Comparison of ENCODE assay signal across 18 cellular contexts in the genomic region with DNA sequence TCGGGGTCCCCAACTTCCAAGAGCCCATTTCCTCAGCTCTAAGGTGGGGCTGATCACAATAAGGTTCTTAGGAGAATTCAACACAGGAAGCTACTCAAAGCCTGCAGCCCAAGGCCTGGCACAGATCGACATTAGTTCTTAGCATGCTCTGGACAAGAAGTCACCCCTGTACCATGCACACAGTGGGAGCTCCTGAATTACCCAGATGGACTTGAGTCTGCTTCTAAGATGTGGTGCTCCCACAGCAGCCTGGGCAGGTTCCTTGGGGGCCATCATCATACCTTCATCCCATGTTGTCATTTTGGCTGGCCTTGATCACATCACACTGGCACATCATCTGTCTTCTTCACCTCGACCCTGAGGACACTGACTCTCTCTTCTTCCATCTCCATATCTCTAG.
"Had no signal": no experiment of that assay in that cellular context is flagged by ENCODE, and none has a peak within 500 bp of the region (broad histone marks: within the 10 kb centered on the region; RNA-seq: fewer than 3 reads in every experiment).

No MANE protein-coding gene starts in this region.

- ATAC-seq: esophagus mucosa; left lobe of liver; stimulated activated memory B cell treated with anti-CD40 and anti-IgM and Interleukin-4, amounts not matched to agents 10 μg/mL and 1 μg/mL and 100 μg/mL, for 72 hours; stimulated activated naive CD8-positive, alpha-beta T cell treated with anti-CD3 and anti-CD28 coated beads, Interleukin-15, amount 100 ng/mL, for 72 hours had no signal

- H3K27ac ChIP-seq: testis, tibial nerve had no signal

- H3K27me3 ChIP-seq: testis, tibial nerve had no signal

- H3K36me3 ChIP-seq: heart right ventricle, tibial nerve had no signal

- H3K27ac Mint-ChIP-seq: nephron progenitor cell; stimulated activated memory B cell treated with anti-CD40 and anti-IgM and Interleukin-4, amounts not matched to agents 10 μg/mL and 1 μg/mL and 100 μg/mL, for 72 hours; stimulated activated naive CD8-positive, alpha-beta T cell treated with anti-CD3 and anti-CD28 coated beads, Interleukin-15, amount 100 ng/mL, for 72 hours had no signal

- H3K9me3 ChIP-seq: heart right ventricle, psoas muscle, testis, tibial nerve had no signal

- H3K4me3 Mint-ChIP-seq: nephron progenitor cell; stimulated activated memory B cell treated with anti-CD40 and anti-IgM and Interleukin-4, amounts not matched to agents 10 μg/mL and 1 μg/mL and 100 μg/mL, for 72 hours; stimulated activated naive CD8-positive, alpha-beta T cell treated with anti-CD3 and anti-CD28 coated beads, Interleukin-15, amount 100 ng/mL, for 72 hours had no signal

- DNase-seq: effector memory CD4-positive, alpha-beta T cell; heart right ventricle; kidney glomerular epithelial cell; mesenchymal stem cell; midbrain; psoas muscle; retina; stimulated activated CD4-positive, alpha-beta T cell treated with anti-CD3 and anti-CD28 coated beads, Interleukin-15, amount 100 ng/mL, for 24 hours; stimulated activated CD4-positive, alpha-beta T cell treated with anti-CD3 and anti-CD28 coated beads, Interleukin-1b, Interleukin-23, amount 100 ng/mL, for 48 hours; stimulated activated CD4-positive, alpha-beta T cell treated with anti-CD3 and anti-CD28 coated beads, Interleukin-4, amount 100 ng/mL, for 24 hours; stimulated activated naive CD8-positive, alpha-beta T cell treated with anti-CD3 and anti-CD28 coated beads, Interleukin-15, amount 100 ng/mL, for 72 hours; testis had no signal

- H3K9me3 Mint-ChIP-seq: nephron progenitor cell; stimulated activated memory B cell treated with anti-CD40 and anti-IgM and Interleukin-4, amounts not matched to agents 10 μg/mL and 1 μg/mL and 100 μg/mL, for 72 hours; stimulated activated naive CD8-positive, alpha-beta T cell treated with anti-CD3 and anti-CD28 coated beads, Interleukin-15, amount 100 ng/mL, for 72 hours had no signal

- H3K4me1 Mint-ChIP-seq: stimulated activated memory B cell treated with anti-CD40 and anti-IgM and Interleukin-4, amounts not matched to agents 10 μg/mL and 1 μg/mL and 100 μg/mL, for 72 hours; stimulated activated naive CD8-positive, alpha-beta T cell treated with anti-CD3 and anti-CD28 coated beads, Interleukin-15, amount 100 ng/mL, for 72 hours had no signal

- H3K36me3 Mint-ChIP-seq: stimulated activated memory B cell treated with anti-CD40 and anti-IgM and Interleukin-4, amounts not matched to agents 10 μg/mL and 1 μg/mL and 100 μg/mL, for 72 hours had no signal

- H3K4me3 ChIP-seq: heart right ventricle, lung, psoas muscle, testis, tibial nerve had no signal

- H3K4me1 ChIP-seq: tibial nerve had no signal
